In genomic region chr9:124733964-124734740, GRCh38 we compare ENCODE assay signal across 9 cellular contexts. TPM values are rescaled to one million over a fixed set of nuclear protein-coding genes. Genes with fewer than 3 reads are reported as not detected.
DNase-seq lines count a peak whose midpoint lies in the region; ATAC-seq and TF ChIP-seq lines count a peak whose summit lies in the region.
"Had no signal": no experiment of that assay in that cellular context is flagged by ENCODE, and none has a peak within 500 bp of the region (broad histone marks: within the 10 kb centered on the region; RNA-seq: fewer than 3 reads in every experiment).

No MANE protein-coding gene starts in this region.

- 89% methylated on average over 14 of the region's 14 CpGs for WGBS in HUES64

- H3K36me3 Mint-ChIP-seq in T-cell: no peaks in the 10 kb centered on the region

- H3K36me3 ChIP-seq in HUES64 (ENCODE audit: insufficient read depth, low read length) (peaks cover 30% of the 10 kb centered on the region), Peyer's patch (no peaks in the 10 kb centered on the region), iPS-18a (ENCODE audit: control insufficient read depth, low read depth, low read length) (peaks cover 22% of the 10 kb centered on the region), gastrocnemius medialis (no peaks in the 10 kb centered on the region)

- no peaks in the 10 kb centered on the region for H3K4me1 Mint-ChIP-seq in T-cell

- POLR2A ChIA-PET in T-cell (lab: Charles Lee): interaction anchor here in 1 of 2 donors (0.7 kb wide), 1 partner anchor 25 kb away, joined by 3 read pairs; no protein-coding TSS in a partner anchor

- no peak overlapping the region for H3K4me3 Mint-ChIP-seq in T-cell

- no peak for TF ChIP-seq CTCF in Peyer's patch (IDR thresholded peaks at IDR 0.05)
- TF ChIP-seq CTCF in gastrocnemius medialis (IDR thresholded peaks at IDR 0.05 in 4 of 5, conservative IDR thresholded peaks at IDR 0.05 in 1 of 5): no peak
- no peak for TF ChIP-seq CTCF in coronary artery (IDR thresholded peaks at IDR 0.05)

- no peak overlapping the region for H3K9ac ChIP-seq in HUES64 (ENCODE audit: low read depth, low read length)
- no peak overlapping the region for H3K9ac ChIP-seq in iPS-18a (ENCODE audit: low read length)

- peak in 2 of 3 donors; percentile 74 to 86 for DNase-seq in Peyer's patch
- DNase-seq in gastrocnemius medialis: peak in 1 of 2 donors; percentile 43
- DNase-seq in coronary artery (ENCODE audit: low spot score): no peak
- no peak for DNase-seq in COR-L47 (lab: John Stamatoyannopoulos, UW)
- DNase-seq in T-cell: no peak
- DNase-seq: activated CD4-positive, alpha-beta T cell treated with anti-CD3 and anti-CD28 coated beads, Interleukin-2, amount 50 U/mL, for 48 hours had no signal

- peaks cover 20% of the 10 kb centered on the region for H3K4me1 ChIP-seq in HUES64 (ENCODE audit: insufficient read depth, low read length)
- peaks cover 0 to 22% (median 6%) of the 10 kb centered on the region in 4 donors for H3K4me1 ChIP-seq in Peyer's patch
- H3K4me1 ChIP-seq in iPS-18a (ENCODE audit: control insufficient read depth, low read depth, low read length): peaks cover 19% of the 10 kb centered on the region
- peaks cover 8 to 21% of the 10 kb centered on the region in 2 donors for H3K4me1 ChIP-seq in gastrocnemius medialis

- intact Hi-C loops in gastrocnemius medialis (cut with DNase I; ENCODE audit: low total_unique reads): no loop called here

- H3K27me3 ChIP-seq in HUES64 (ENCODE audit: insufficient read depth, low read length) (no peaks in the 10 kb centered on the region), Peyer's patch (no peaks in the 10 kb centered on the region), iPS-18a (ENCODE audit: control insufficient read depth, insufficient read depth, low read length) (no peaks in the 10 kb centered on the region), gastrocnemius medialis (no peaks in the 10 kb centered on the region)

- CTCF ChIA-PET in T-cell (lab: Charles Lee): interaction anchor here in 1 of 2 donors (0.5 kb wide), 1 partner anchor 23 kb away, joined by 4 read pairs; no protein-coding TSS in a partner anchor

- H3K9me3 ChIP-seq in HUES64 (ENCODE audit: insufficient read depth, low read depth, low read length) (no peaks in the 10 kb centered on the region), Peyer's patch (no peaks in the 10 kb centered on the region), iPS-18a (ENCODE audit: control insufficient read depth, low read depth, low read length) (no peaks in the 10 kb centered on the region), gastrocnemius medialis (no peaks in the 10 kb centered on the region)

- no peaks in the 10 kb centered on the region for H3K9me3 Mint-ChIP-seq in T-cell

- H3K27me3 Mint-ChIP-seq in T-cell: peaks cover 7 to 12% of the 10 kb centered on the region in 2 donors

- H3K27ac ChIP-seq in HUES64 (ENCODE audit: low read depth, low read length) (peak overlapping the region; percentile 44; the same call in 1 of the 2 replicates), Peyer's patch (peak overlapping the region in 3 of 4 donors; percentile 54 to 92 (median 87)), iPS-18a (ENCODE audit: low read length) (peak overlapping the region; percentile 36), gastrocnemius medialis (peak overlapping the region in 2 of 4 donors; percentile 16 to 73), coronary artery (no peak overlapping the region)

- in situ Hi-C loops in gastrocnemius medialis (cut with MboI; ENCODE audit: low sequenced_read_pairs in 4 of 4): no loop called here

- TF ChIP-seq POLR2A in Peyer's patch (IDR thresholded peaks at IDR 0.05) (no peak), gastrocnemius medialis (IDR thresholded peaks at IDR 0.05) (no peak)

- H3K4me3 ChIP-seq in HUES64 (ENCODE audit: low read length) (no peak overlapping the region), Peyer's patch (no peak overlapping the region), iPS-18a (ENCODE audit: low read length) (no peak overlapping the region), gastrocnemius medialis (no peak overlapping the region), coronary artery (no peak overlapping the region)

- H3K27ac Mint-ChIP-seq in T-cell: no peak overlapping the region

- peak; percentile 46 to 89 for ATAC-seq in gastrocnemius medialis
- no peak for ATAC-seq in HG02870 (IDR thresholded peaks at IDR 0.05; ENCODE audit: unreplicated experiment)
- ATAC-seq in T-cell (replicated peaks in 1 of 4): no peak

RNA-seq across cellular contexts. Expression of gene NR6A1, which starts 37.0 kb away (rescaled TPM):
- polyA plus RNA-seq in HUES64 (2013, experiment 1 of 2): 126 TPM
- polyA plus RNA-seq in HUES64 (2013, experiment 2 of 2): 126 TPM
- total RNA-seq in Peyer's patch (10 to 100 TPM; 10.7 to 43.0 (median 28.1) TPM), gastrocnemius medialis (1 to 10 TPM in 3 of 4 donors, under 1 TPM in 1; 0.58 to 5.6 (median 2.1) TPM), T-cell (under 1 TPM in 4 of 5 donors, not detected in 1; 0.19 to 0.50 (median 0.40) TPM)

RNA-seq across cellular contexts. Expression of gene OLFML2A, which starts 42.8 kb away (rescaled TPM):
- 4.2 TPM for polyA plus RNA-seq in HUES64 (2013, experiment 1 of 2)
- polyA plus RNA-seq in HUES64 (2013, experiment 2 of 2): 5.8 TPM
- 10 to 100 TPM in 1 of 4 donors, 1 to 10 TPM in 2, under 1 TPM in 1; 0.88 to 10.0 (median 8.7) TPM for total RNA-seq in Peyer's patch
- total RNA-seq in gastrocnemius medialis: 10 to 100 TPM in 3 of 4 donors, 1 to 10 TPM in 1; 6.9 to 48.0 (median 32.8) TPM
- under 1 TPM in 3 of 5 donors, not detected in 2; 0.07 to 0.18 (median 0.13) TPM for total RNA-seq in T-cell

Comparison
In these comparisons a context has a peak if more than half of its experiments do, and no peak if none do; other contexts are left out.
1. H3K27ac ChIP-seq: peak in HUES64 (single experiment), Peyer's patch (3 of 4) and iPS-18a (single experiment); none in coronary artery (0 of 2).
2. DNase-seq: peak in Peyer's patch (2 of 3); none in coronary artery (single experiment), COR-L47 (single experiment) and T-cell (0 of 34).
3. ATAC-seq: peak in gastrocnemius medialis (2 of 2); none in HG02870 (single experiment) and T-cell (0 of 4).